In the genomic region with DNA sequence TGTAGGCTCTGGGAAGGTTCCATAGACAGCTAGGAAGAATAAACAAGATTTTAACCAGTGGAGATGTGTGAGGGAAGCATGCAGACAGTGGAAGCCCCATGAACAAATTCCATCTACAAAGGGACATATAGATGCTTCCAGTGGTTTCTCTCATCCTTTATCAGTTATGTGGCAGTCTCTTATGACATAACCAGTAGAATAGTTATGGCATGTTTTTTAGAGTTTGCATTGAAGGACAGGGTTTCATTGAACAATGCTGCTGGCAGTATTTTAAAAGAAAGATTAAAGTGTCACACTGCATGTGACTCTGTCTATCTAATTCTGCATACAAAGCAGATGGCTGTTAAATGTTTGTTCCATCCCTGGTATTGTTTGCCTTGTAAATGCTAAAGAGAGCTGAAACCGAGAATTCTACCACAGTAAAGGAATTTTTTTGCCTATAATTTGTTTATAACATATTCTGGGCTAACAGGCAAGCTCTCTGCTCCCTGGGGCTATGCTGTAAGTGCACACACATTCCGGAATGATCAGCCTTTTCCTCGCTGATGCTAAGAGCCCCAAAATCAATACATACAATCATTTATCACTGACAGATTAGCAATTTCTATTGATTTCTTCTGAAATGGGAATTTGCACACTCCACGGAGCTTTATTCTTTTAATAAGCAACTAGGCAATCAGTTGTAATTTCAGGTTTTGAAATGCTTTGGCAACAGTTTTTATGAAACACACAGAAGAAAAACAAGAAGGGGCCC, we compare ENCODE assay signal across 25 cellular contexts.
DNase-seq lines count a peak whose midpoint lies in the region; TF ChIP-seq lines count a peak whose summit lies in the region.
"Had no signal": no experiment of that assay in that cellular context is flagged by ENCODE, and none has a peak within 500 bp of the region (broad histone marks: within the 10 kb centered on the region; RNA-seq: fewer than 3 reads in every experiment).

No MANE protein-coding gene starts in this region.

- in situ Hi-C loops in transverse colon (cut with MboI; ENCODE audit: low pct_ligation_motif_present in 1 of 4, low pct_unique_long_range_greater_than_20kb in 1 of 4, low sequenced_read_pairs in 3 of 4), result no loop called here

- no peaks in the 10 kb centered on the region for H3K27me3 ChIP-seq in transverse colon
- H3K27me3 ChIP-seq: stomach, upper lobe of right lung had no signal

- DNase-seq in NCI-H1048 (lab: John Stamatoyannopoulos, UW) (peak; percentile 43), cerebellar cortex (ENCODE audit: low spot score) (peak; percentile 54), mesothelial cell of epicardium (ENCODE audit: low spot score in 2 of 2, unreplicated experiment in 2 of 2) (no peak), transverse colon (no peak), NCI-H1105 (lab: John Stamatoyannopoulos, UW) (no peak), mesenteric fat pad (ENCODE audit: low spot score) (no peak), glomerular visceral epithelial cell (ENCODE audit: extremely low spot score) (no peak), NCI-H446 (lab: John Stamatoyannopoulos, UW) (no peak)
- DNase-seq: activated CD4-positive, alpha-beta T cell treated with anti-CD3 and anti-CD28 coated beads, Interleukin-2, amount 10 ng/mL, durations not matched to agents 7 days and 5 days; activated naive CD4-positive, alpha-beta T cell treated with anti-CD3 and anti-CD28 coated beads for 36 hours; anterior cingulate cortex; caudate nucleus; CD8-positive, alpha-beta T cell; KG1; naive thymus-derived CD4-positive, alpha-beta T cell; NCI-H1694; NCI-H2171; NCI-H524 treated with DMSO at 0.1 percent for 48 hours; right cardiac atrium; stimulated activated CD4-positive, alpha-beta T cell treated with anti-CD3 and anti-CD28 coated beads, Interleukin-15, amount 100 ng/mL, for 24 hours; stomach; upper lobe of right lung had no signal

- H3K9me3 ChIP-seq in transverse colon, result no peaks in the 10 kb centered on the region
- H3K9me3 ChIP-seq: stomach, upper lobe of right lung had no signal

- H3K27me3 Mint-ChIP-seq in mesothelial cell of epicardium (ENCODE audit: low read depth), result no peaks in the 10 kb centered on the region
- H3K27me3 Mint-ChIP-seq: activated CD4-positive, alpha-beta T cell treated with anti-CD3 and anti-CD28 coated beads, Interleukin-2, amount 10 ng/mL, durations not matched to agents 7 days and 5 days; dendritic cell treated with granulocyte-macrophage colony-stimulating factor and Interleukin-4, amounts not matched to agents 40 ng/mL and 50 ng/mL, for 4 days; memory B cell; naive thymus-derived CD4-positive, alpha-beta T cell had no signal

- H3K36me3 ChIP-seq in transverse colon, result no peaks in the 10 kb centered on the region
- H3K36me3 ChIP-seq: stomach, upper lobe of right lung had no signal

- H3K9me3 Mint-ChIP-seq in mesothelial cell of epicardium, result no peaks in the 10 kb centered on the region
- H3K9me3 Mint-ChIP-seq: activated naive CD4-positive, alpha-beta T cell treated with anti-CD3 and anti-CD28 coated beads for 36 hours; CD8-positive, alpha-beta T cell; dendritic cell treated with granulocyte-macrophage colony-stimulating factor and Interleukin-4, amounts not matched to agents 40 ng/mL and 50 ng/mL, for 4 days had no signal

- intact Hi-C loops in transverse colon (cut with DNase I; ENCODE audit: low total_unique reads), result no loop called here

- peak overlapping the region; percentile 84 for H3K27ac Mint-ChIP-seq in mesothelial cell of epicardium
- H3K27ac Mint-ChIP-seq: activated CD4-positive, alpha-beta T cell treated with anti-CD3 and anti-CD28 coated beads, Interleukin-2, amount 10 ng/mL, durations not matched to agents 7 days and 5 days; activated naive CD4-positive, alpha-beta T cell treated with anti-CD3 and anti-CD28 coated beads for 36 hours; CD8-positive, alpha-beta T cell had no signal

- 71 to 75% methylated on average over 3 to 4 of the region's 4 CpGs for WGBS in transverse colon (ENCODE audit: low coverage in 1 of 2), 2 donors

- H3K4me1 ChIP-seq in transverse colon, result peaks cover 6 to 25% (median 10%) of the 10 kb centered on the region in 4 donors

- H3K4me3 Mint-ChIP-seq in mesothelial cell of epicardium, result no peak overlapping the region
- H3K4me3 Mint-ChIP-seq: activated CD4-positive, alpha-beta T cell treated with anti-CD3 and anti-CD28 coated beads, Interleukin-2, amount 10 ng/mL, durations not matched to agents 7 days and 5 days; activated naive CD4-positive, alpha-beta T cell treated with anti-CD3 and anti-CD28 coated beads for 36 hours; CD8-positive, alpha-beta T cell; dendritic cell treated with granulocyte-macrophage colony-stimulating factor and Interleukin-4, amounts not matched to agents 40 ng/mL and 50 ng/mL, for 4 days; memory B cell; naive thymus-derived CD4-positive, alpha-beta T cell had no signal

- peak overlapping the region in 3 of 4 donors; percentile 12 to 45 (median 16) for H3K27ac ChIP-seq in transverse colon
- H3K27ac ChIP-seq: RWPE1, upper lobe of right lung had no signal

- H3K4me3 ChIP-seq in transverse colon, result no peak overlapping the region
- H3K4me3 ChIP-seq: stomach, upper lobe of right lung had no signal

- no peak for TF ChIP-seq POLR2A in transverse colon (IDR thresholded peaks at IDR 0.05)

- no peak for TF ChIP-seq CTCF in mesothelial cell of epicardium (IDR thresholded peaks at IDR 0.05; ENCODE audit: unreplicated experiment)
- TF ChIP-seq CTCF in transverse colon (IDR thresholded peaks at IDR 0.05), result no peak

- TF ChIP-seq EP300 in transverse colon (IDR thresholded peaks at IDR 0.05; ENCODE audit: low read depth), result no peak

- no peaks in the 10 kb centered on the region for H3K36me3 Mint-ChIP-seq in mesothelial cell of epicardium
- H3K36me3 Mint-ChIP-seq: CD8-positive, alpha-beta T cell had no signal

- H3K4me1 Mint-ChIP-seq in mesothelial cell of epicardium, result peaks cover 46% of the 10 kb centered on the region

Comparison
In these comparisons a context has a peak if more than half of its experiments do, and no peak if none do; other contexts are left out.
1. DNase-seq: peak in NCI-H1048 (single experiment) and cerebellar cortex (single experiment); none in mesothelial cell of epicardium (0 of 2), transverse colon (single experiment), NCI-H1105 (single experiment), mesenteric fat pad (single experiment), glomerular visceral epithelial cell (single experiment) and NCI-H446 (0 of 2).